8 cellular contexts compared by ENCODE assay signal in genomic region chr2:25362049-25362563, GRCh38. TPM values are rescaled to one million over a fixed set of nuclear protein-coding genes. Genes with fewer than 3 reads are reported as not detected.
DNase-seq lines count a peak whose midpoint lies in the region; TF ChIP-seq lines count a peak whose summit lies in the region.

No MANE protein-coding gene starts in this region.

- no peaks in the 10 kb centered on the region for H3K36me3 ChIP-seq in SK-N-MC (ENCODE audit: insufficient read depth, low read length)
- no peaks in the 10 kb centered on the region for H3K36me3 ChIP-seq in ovary
- no peaks in the 10 kb centered on the region for H3K36me3 ChIP-seq in thyroid gland

- no peaks in the 10 kb centered on the region for H3K36me3 Mint-ChIP-seq in HFFc6 (ENCODE audit: low read depth)
- no peaks in the 10 kb centered on the region for H3K36me3 Mint-ChIP-seq in activated naive CD4-positive, alpha-beta T cell treated with anti-CD3 and anti-CD28 coated beads, Interleukin-2, amount 50 U/mL, for 24 hours
- H3K36me3 Mint-ChIP-seq in glutamatergic neuron (ENCODE audit: unreplicated experiment), result no peaks in the 10 kb centered on the region

- TF ChIP-seq CTCF in GM12801 (IDR thresholded peaks at IDR 0.05; ENCODE audit: extremely low read depth, insufficient read length) (peak; percentile 40), HFFc6 (IDR thresholded peaks at IDR 0.05) (peak; percentile 98), NB4 (IDR thresholded peaks at IDR 0.05; ENCODE audit: low read depth, low read length) (peak; percentile 96), glutamatergic neuron (IDR thresholded peaks at IDR 0.05; ENCODE audit: partially characterized antibody, unreplicated experiment) (peak; percentile 95), ovary (IDR thresholded peaks at IDR 0.05) (peak; percentile 91 to 97 (median 92)), thyroid gland (IDR thresholded peaks at IDR 0.05) (peak; percentile 83 to 98 (median 93))

- H3K9ac ChIP-seq in SK-N-MC (ENCODE audit: insufficient read length), result peak overlapping the region; percentile 43

- H3K27me3 ChIP-seq in ovary (no peaks in the 10 kb centered on the region), thyroid gland (no peaks in the 10 kb centered on the region)

- peak overlapping the region; percentile 84 for H3K4me3 Mint-ChIP-seq in HFFc6
- H3K4me3 Mint-ChIP-seq in activated naive CD4-positive, alpha-beta T cell treated with anti-CD3 and anti-CD28 coated beads, Interleukin-2, amount 50 U/mL, for 24 hours, result peak overlapping the region; percentile 92
- H3K4me3 Mint-ChIP-seq in glutamatergic neuron (ENCODE audit: unreplicated experiment), result peak overlapping the region; percentile 47

- peak overlapping the region; percentile 62 for H3K4me3 ChIP-seq in NB4 (ENCODE audit: low read depth, low read length)
- peak overlapping the region; percentile 74 for H3K4me3 ChIP-seq in SK-N-MC
- peak overlapping the region; percentile 36 for H3K4me3 ChIP-seq in ovary
- H3K4me3 ChIP-seq in thyroid gland (replicated peaks in 1 of 3), result peak overlapping the region in 1 of 3 donors; percentile 14

- H3K4me1 Mint-ChIP-seq in HFFc6 (ENCODE audit: low read depth), result peaks cover 14% of the 10 kb centered on the region
- H3K4me1 Mint-ChIP-seq in activated naive CD4-positive, alpha-beta T cell treated with anti-CD3 and anti-CD28 coated beads, Interleukin-2, amount 50 U/mL, for 24 hours, result peaks cover 21% of the 10 kb centered on the region
- H3K4me1 Mint-ChIP-seq in glutamatergic neuron (ENCODE audit: low read depth, unreplicated experiment), result peaks cover 9% of the 10 kb centered on the region

- H3K27me3 Mint-ChIP-seq in HFFc6 (ENCODE audit: insufficient read depth), result peaks cover 7% of the 10 kb centered on the region
- no peaks in the 10 kb centered on the region for H3K27me3 Mint-ChIP-seq in activated naive CD4-positive, alpha-beta T cell treated with anti-CD3 and anti-CD28 coated beads, Interleukin-2, amount 50 U/mL, for 24 hours
- H3K27me3 Mint-ChIP-seq in glutamatergic neuron (ENCODE audit: unreplicated experiment), result peaks cover 9% of the 10 kb centered on the region

- 0 to 1% (median 0%) methylated on average over 18 of the region's 18 CpGs for WGBS in ovary, 3 donors
- 3 to 8% methylated on average over 7 to 17 of the region's 18 CpGs for WGBS in thyroid gland, 2 donors

- H3K4me1 ChIP-seq in ovary (ENCODE audit: insufficient read depth), result peaks cover 7% of the 10 kb centered on the region
- H3K4me1 ChIP-seq in thyroid gland, result peaks cover 0 to 6% of the 10 kb centered on the region in 2 donors

- TF ChIP-seq POLR2A in NB4 (IDR thresholded peaks at IDR 0.05; ENCODE audit: extremely low read depth, insufficient read length), result peak; percentile 34
- peak; percentile 79 for TF ChIP-seq POLR2A in ovary (IDR thresholded peaks at IDR 0.05)
- TF ChIP-seq POLR2A in thyroid gland (IDR thresholded peaks at IDR 0.05), result peak in 1 of 2 donors; percentile 77

- H3K27ac ChIP-seq in SK-N-MC (no peak overlapping the region), ovary (peak overlapping the region in 1 of 2 donors; percentile 11), thyroid gland (peak overlapping the region in 1 of 3 donors; percentile 57)

- no peak for TF ChIP-seq EP300 in ovary (IDR thresholded peaks at IDR 0.05)

- intact Hi-C loops in ovary (cut with DNase I) (no loop called here), thyroid gland (cut with DNase I) (no loop called here)

- H3K9me3 ChIP-seq in SK-N-MC (ENCODE audit: low read depth, low read length) (no peaks in the 10 kb centered on the region), ovary (no peaks in the 10 kb centered on the region), thyroid gland (no peaks in the 10 kb centered on the region)

- H3K9me3 Mint-ChIP-seq in HFFc6 (no peaks in the 10 kb centered on the region), glutamatergic neuron (ENCODE audit: unreplicated experiment) (peaks cover 10% of the 10 kb centered on the region)
- no peaks in the 10 kb centered on the region for H3K9me3 Mint-ChIP-seq in activated naive CD4-positive, alpha-beta T cell treated with anti-CD3 and anti-CD28 coated beads, Interleukin-2, amount 50 U/mL, for 24 hours

- peak; percentile 83 for DNase-seq in HFFc6
- DNase-seq in NB4 (ENCODE audit: low read depth), result peak; percentile 94
- DNase-seq in SK-N-MC (ENCODE audit: low read depth, low spot score), result peak; percentile 75
- DNase-seq in glutamatergic neuron, result peak; percentile 94
- peak; percentile 89 to 96 (median 94) for DNase-seq in ovary
- DNase-seq in thyroid gland, result peak; percentile 87 to 89

- H3K27ac Mint-ChIP-seq in HFFc6, result peak overlapping the region; percentile 62; the same call in 1 of the 2 replicates
- H3K27ac Mint-ChIP-seq in activated naive CD4-positive, alpha-beta T cell treated with anti-CD3 and anti-CD28 coated beads, Interleukin-2, amount 50 U/mL, for 24 hours, result peak overlapping the region; percentile 85
- peak overlapping the region; percentile 36 for H3K27ac Mint-ChIP-seq in glutamatergic neuron (ENCODE audit: unreplicated experiment)

RNA-seq across cellular contexts. Expression of gene DNMT3A, which starts 20.4 kb away (rescaled TPM):
- 1 to 10 TPM; 3.5 to 5.2 (median 4.5) TPM for total RNA-seq in HFFc6 (2021; fragmentation: NEBNext Ultra II Directional; extraction: Animal tissue kit (Norgen Biotek cat#: 25700))
- 175 TPM for total RNA-seq in glutamatergic neuron (ENCODE audit: unreplicated experiment)
- 10 to 100 TPM; 14.3 to 72.7 (median 47.4) TPM for total RNA-seq in ovary
- 10 to 100 TPM; 11.3 to 17.3 TPM for polyA plus RNA-seq in ovary
- total RNA-seq in thyroid gland, result 10 to 100 TPM; 17.3 to 40.9 (median 18.8) TPM

Comparison
In these comparisons a context has a peak if more than half of its experiments do, and no peak if none do; other contexts are left out.
1. CTCF ChIP-seq: peak in every context shown above with its lines; median percentile 98 in HFFc6; 96 in NB4; 95 in glutamatergic neuron; 93 in thyroid gland; 92 in ovary; 40 in GM12801.